7 cellular contexts compared by ENCODE assay signal in the genomic region with DNA sequence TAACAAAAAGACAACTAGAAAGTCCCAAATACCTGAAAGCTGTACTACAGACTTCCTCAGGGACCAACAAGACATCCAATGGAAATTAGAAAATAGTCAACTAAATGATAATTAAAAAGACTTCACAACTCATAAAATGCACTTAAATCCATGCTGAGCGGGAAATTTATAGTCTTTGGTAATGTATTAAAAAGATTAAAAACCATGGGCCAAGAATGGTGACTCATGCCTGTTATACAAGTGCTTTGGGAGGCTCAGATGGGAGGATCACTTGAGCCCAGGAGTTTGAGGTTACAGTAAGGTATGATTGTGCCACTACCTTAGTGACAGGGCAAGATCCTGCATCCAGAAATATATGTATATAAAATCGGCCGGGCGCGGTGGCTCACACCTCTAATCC.
"Had no signal": no experiment of that assay in that cellular context is flagged by ENCODE, and none has a peak within 500 bp of the region (broad histone marks: within the 10 kb centered on the region; RNA-seq: fewer than 3 reads in every experiment).

No MANE protein-coding gene starts in this region.

- ATAC-seq: GM12878 had no signal

- FAIRE-seq: GM12891, GM12892, GM18507, GM19239 had no signal

- DNase-seq: GDM1, GF-D8 had no signal

- H3K4me3 ChIP-seq: GM12878 had no signal
